In genomic region chr18:634551-635045, GRCh38 we compare ENCODE assay signal across 24 cellular contexts. TPM values are rescaled to one million over a fixed set of nuclear protein-coding genes. Genes with fewer than 3 reads are reported as not detected.
DNase-seq lines count a peak whose midpoint lies in the region; ATAC-seq, FAIRE-seq and TF ChIP-seq lines count a peak whose summit lies in the region.
"Had no signal": no experiment of that assay in that cellular context is flagged by ENCODE, and none has a peak within 500 bp of the region (broad histone marks: within the 10 kb centered on the region; RNA-seq: fewer than 3 reads in every experiment).

No MANE protein-coding gene starts in this region.

- TF ChIP-seq CTCF in dorsolateral prefrontal cortex (IDR thresholded peaks at IDR 0.05 in 54 of 56, conservative IDR thresholded peaks at IDR 0.05 in 2 of 56; ENCODE audit: low read depth in 1 of 56, partially characterized antibody in 56 of 56) (no peak), keratinocyte (optimal IDR thresholded peaks at IDR 0.05 in 1 of 3, IDR thresholded peaks at IDR 0.05 in 1 of 3, conservative IDR thresholded peaks at IDR 0.05 in 1 of 3; ENCODE audit: extremely low read depth in 1 of 3, insufficient read depth in 2 of 3, low read length in 3 of 3) (no peak)

- H3K9ac ChIP-seq in HUES64 (ENCODE audit: low read depth, low read length) (no peak overlapping the region), keratinocyte (ENCODE audit: control insufficient read depth, extremely low read depth, insufficient read depth, low read length) (no peak overlapping the region)
- H3K9ac ChIP-seq: KMS-11 had no signal

- H3K4me3 ChIP-seq in HUES64 (ENCODE audit: low read length): peak overlapping the region; percentile 28; the same call in 1 of the 2 replicates
- H3K4me3 ChIP-seq in dorsolateral prefrontal cortex: no peak overlapping the region
- no peak overlapping the region for H3K4me3 ChIP-seq in keratinocyte (ENCODE audit: control insufficient read depth in 2 of 3, extremely low read depth in 1 of 3, insufficient read depth in 2 of 3, low read depth in 1 of 3, low read length in 3 of 3)
- H3K4me3 ChIP-seq: cardiac muscle cell, hepatocyte, right atrium auricular region had no signal

- H3K27me3 ChIP-seq in HUES64 (ENCODE audit: insufficient read depth, low read length): no peaks in the 10 kb centered on the region
- H3K27me3 ChIP-seq in dorsolateral prefrontal cortex: no peaks in the 10 kb centered on the region
- no peaks in the 10 kb centered on the region for H3K27me3 ChIP-seq in keratinocyte (ENCODE audit: control insufficient read depth, extremely low read depth, insufficient read depth, low read length)
- H3K27me3 ChIP-seq: cardiac muscle cell, hepatocyte, right atrium auricular region had no signal

- dilution Hi-C loops in keratinocyte (cut with MboI; ENCODE audit: extremely low pct_ligation_motif_present, low sequenced_read_pairs): no loop called here

- H3K9me1 ChIP-seq in keratinocyte (ENCODE audit: control insufficient read depth, extremely low read depth, insufficient read depth, low read length): no peaks in the 10 kb centered on the region

- H3K36me3 ChIP-seq in HUES64 (ENCODE audit: insufficient read depth, low read length): no peaks in the 10 kb centered on the region
- H3K36me3 ChIP-seq in keratinocyte (ENCODE audit: control insufficient read depth in 2 of 2, extremely low read depth in 1 of 2, insufficient read depth in 2 of 2, low read length in 2 of 2): no peaks in the 10 kb centered on the region
- H3K36me3 ChIP-seq: cardiac muscle cell, right atrium auricular region, WERI-Rb-1 had no signal

- intact Hi-C loops in dorsolateral prefrontal cortex (cut with DNase I): no loop called here

- H2AFZ ChIP-seq in keratinocyte (ENCODE audit: control insufficient read depth, low read length): peak overlapping the region; percentile 4
- H2AFZ ChIP-seq: hepatocyte had no signal

- no peaks in the 10 kb centered on the region for H4K20me1 ChIP-seq in keratinocyte (ENCODE audit: control insufficient read depth, extremely low read depth, insufficient read depth, low read length)

- H3K79me2 ChIP-seq in keratinocyte (ENCODE audit: control insufficient read depth, insufficient read depth, low read length): no peaks in the 10 kb centered on the region
- H3K79me2 ChIP-seq: hepatocyte had no signal

- DNase-seq in COLO829 (ENCODE audit: low spot score) (peak; percentile 60), dorsolateral prefrontal cortex (no peak), keratinocyte (ENCODE audit: low read depth, low spot score) (no peak), H4 (ENCODE audit: low spot score) (no peak), cortex of kidney (lab: John Stamatoyannopoulos, UW) (no peak), HCEC 1CT (no peak)
- DNase-seq: activated CD8-positive, alpha-beta memory T cell treated with anti-CD3 and anti-CD28 coated beads for 24 hours; activated naive CD8-positive, alpha-beta T cell treated with anti-CD3 and anti-CD28 coated beads, Interleukin-2, amount 10 ng/mL, durations not matched to agents 7 days and 5 days; C1 segment of cervical spinal cord; left cardiac atrium; NCI-H1092 treated with DMSO at 0.1 percent for 48 hours; NCI-H2081 treated with DMSO at 0.1 percent for 48 hours; NCI-H510A treated with DMSO at 0.1 percent for 48 hours; SHP77; T-helper 17 cell; WERI-Rb-1 had no signal

- FAIRE-seq in keratinocyte (lab: Jason Lieb, UNC): peak; percentile 23
- FAIRE-seq: A204.1 had no signal

- H3K9me3 ChIP-seq in HUES64 (ENCODE audit: insufficient read depth, low read depth, low read length) (no peaks in the 10 kb centered on the region), keratinocyte (ENCODE audit: control insufficient read depth, low read depth, low read length) (no peaks in the 10 kb centered on the region)
- H3K9me3 ChIP-seq: right atrium auricular region had no signal

- ATAC-seq in GM18867 (IDR thresholded peaks at IDR 0.05; ENCODE audit: unreplicated experiment): no peak
- ATAC-seq: left cardiac atrium, T-helper 17 cell had no signal

- H3K4me2 ChIP-seq in keratinocyte (ENCODE audit: control insufficient read depth, extremely low read depth, insufficient read depth, low read depth, low read length): peak overlapping the region; percentile 58
- H3K4me2 ChIP-seq: hepatocyte, KMS-11 had no signal

- H3K27ac ChIP-seq in HUES64 (ENCODE audit: low read depth, low read length) (peak overlapping the region; percentile 63), dorsolateral prefrontal cortex (peak overlapping the region in 32 of 59 donors; percentile 3 to 78 (median 44)), keratinocyte (ENCODE audit: control insufficient read depth, insufficient read depth, low read length) (no peak overlapping the region)
- H3K27ac ChIP-seq: cardiac muscle cell, hepatocyte, KMS-11, right atrium auricular region, WERI-Rb-1 had no signal

- H3K4me1 ChIP-seq in HUES64 (ENCODE audit: insufficient read depth, low read length): peaks cover 14% of the 10 kb centered on the region
- H3K4me1 ChIP-seq in keratinocyte (ENCODE audit: control insufficient read depth, extremely low read depth, insufficient read depth, low read length): peaks cover 17% of the 10 kb centered on the region
- H3K4me1 ChIP-seq: right atrium auricular region had no signal

- no CpG with 5 or more reads among the region's 2 CpGs for WGBS in HUES64

RNA-seq across cellular contexts. Expression of gene TYMS, which starts 22.9 kb away (rescaled TPM):
- 185 TPM for polyA plus RNA-seq in HUES64 (2013, experiment 1 of 2)
- polyA plus RNA-seq in HUES64 (2013, experiment 2 of 2): 175 TPM
- 10 to 100 TPM in 48 of 120 experiments, 1 to 10 TPM in 72; 1.1 to 47.4 (median 8.1) TPM for total RNA-seq in dorsolateral prefrontal cortex
- polyA plus RNA-seq in keratinocyte: 15.0 to 68.4 TPM (median 39.9 TPM) in 3 replicates
- polyA plus RNA-seq in keratinocyte (2011; ENCODE audit: low read depth): 4.3 TPM
- 22.6 and 26.3 TPM in 2 replicates for polyA plus RNA-seq in keratinocyte (2011; cell fraction: cytosol; rRNA removed)
- polyA plus RNA-seq in keratinocyte (2011; cell fraction: nucleus; rRNA removed): 17.1 and 17.9 TPM in 2 replicates
- 15.0 and 49.1 TPM in 2 replicates for polyA plus RNA-seq in keratinocyte (2012; ENCODE audit: low replicate concordance)
- 18.3 to 80.4 TPM (median 70.4 TPM) in 3 replicates for polyA minus RNA-seq in keratinocyte
- polyA minus RNA-seq in keratinocyte (2011; cell fraction: cytosol; rRNA and poly(A)+ RNA removed): 21.7 TPM
- polyA minus RNA-seq in keratinocyte (2011; cell fraction: nucleus; rRNA and poly(A)+ RNA removed): 5.7 and 7.7 TPM in 2 replicates
- 66.6 and 72.0 TPM in 2 replicates for total RNA-seq in H4 (2014; rRNA removed; shearing (Covaris generic))

RNA-seq across cellular contexts. Expression of gene CLUL1, which starts 37.8 kb away (rescaled TPM):
- not detected for polyA plus RNA-seq in HUES64 (2013, experiment 1 of 2)
- polyA plus RNA-seq in HUES64 (2013, experiment 2 of 2): 1.1 TPM
- 10 to 100 TPM in 43 of 120 experiments, 1 to 10 TPM in 72, under 1 TPM in 4, not detected in 1; 0.66 to 19.2 (median 7.4) TPM for total RNA-seq in dorsolateral prefrontal cortex
- polyA plus RNA-seq in keratinocyte: 2.3 to 6.0 TPM (median 2.3 TPM) in 3 replicates
- polyA plus RNA-seq in keratinocyte (2011; ENCODE audit: low read depth): 0.24 TPM
- 2.9 and 3.1 TPM in 2 replicates for polyA plus RNA-seq in keratinocyte (2011; cell fraction: cytosol; rRNA removed)
- polyA plus RNA-seq in keratinocyte (2011; cell fraction: nucleus; rRNA removed): 2.5 and 3.9 TPM in 2 replicates
- 1.2 and 3.0 TPM in 2 replicates for polyA plus RNA-seq in keratinocyte (2012; ENCODE audit: low replicate concordance)
- polyA minus RNA-seq in keratinocyte: 1.3 to 2.6 TPM (median 1.6 TPM) in 3 replicates
- polyA minus RNA-seq in keratinocyte (2011; cell fraction: cytosol; rRNA and poly(A)+ RNA removed): not detected
- 2.0 and 3.4 TPM in 2 replicates for polyA minus RNA-seq in keratinocyte (2011; cell fraction: nucleus; rRNA and poly(A)+ RNA removed)
- 0.18 and 0.50 TPM in 2 replicates for total RNA-seq in H4 (2014; rRNA removed; shearing (Covaris generic))
- total RNA-seq: activated naive CD8-positive, alpha-beta T cell treated with anti-CD3 and anti-CD28 coated beads, Interleukin-2, amount 10 ng/mL, durations not matched to agents 7 days and 5 days; T-helper 17 cell had no signal

RNA-seq across cellular contexts. Expression of gene CETN1, which starts 54.4 kb away (rescaled TPM):
- polyA plus RNA-seq in HUES64 (2013, experiment 1 of 2): not detected
- polyA plus RNA-seq in HUES64 (2013, experiment 2 of 2): not detected
- total RNA-seq in dorsolateral prefrontal cortex: not detected
- polyA plus RNA-seq in keratinocyte: not detected in 3 replicates
- polyA plus RNA-seq in keratinocyte (2011; ENCODE audit: low read depth): not detected
- not detected in 2 replicates for polyA plus RNA-seq in keratinocyte (2011; cell fraction: cytosol; rRNA removed)
- polyA plus RNA-seq in keratinocyte (2011; cell fraction: nucleus; rRNA removed): not detected in 2 replicates
- polyA plus RNA-seq in keratinocyte (2012; ENCODE audit: low replicate concordance): not detected in 2 replicates
- polyA minus RNA-seq in keratinocyte: not detected in 3 replicates
- polyA minus RNA-seq in keratinocyte (2011; cell fraction: cytosol; rRNA and poly(A)+ RNA removed): not detected
- polyA minus RNA-seq in keratinocyte (2011; cell fraction: nucleus; rRNA and poly(A)+ RNA removed): not detected in 2 replicates
- not detected in 2 replicates for total RNA-seq in H4 (2014; rRNA removed; shearing (Covaris generic))
- total RNA-seq: activated naive CD8-positive, alpha-beta T cell treated with anti-CD3 and anti-CD28 coated beads, Interleukin-2, amount 10 ng/mL, durations not matched to agents 7 days and 5 days; cardiac muscle cell; hepatocyte; left cardiac atrium; right atrium auricular region; T-helper 17 cell had no signal
- polyA plus RNA-seq: cardiac muscle cell, hepatocyte, thymus had no signal
